10 cellular contexts compared by ENCODE assay signal in the genomic region with DNA sequence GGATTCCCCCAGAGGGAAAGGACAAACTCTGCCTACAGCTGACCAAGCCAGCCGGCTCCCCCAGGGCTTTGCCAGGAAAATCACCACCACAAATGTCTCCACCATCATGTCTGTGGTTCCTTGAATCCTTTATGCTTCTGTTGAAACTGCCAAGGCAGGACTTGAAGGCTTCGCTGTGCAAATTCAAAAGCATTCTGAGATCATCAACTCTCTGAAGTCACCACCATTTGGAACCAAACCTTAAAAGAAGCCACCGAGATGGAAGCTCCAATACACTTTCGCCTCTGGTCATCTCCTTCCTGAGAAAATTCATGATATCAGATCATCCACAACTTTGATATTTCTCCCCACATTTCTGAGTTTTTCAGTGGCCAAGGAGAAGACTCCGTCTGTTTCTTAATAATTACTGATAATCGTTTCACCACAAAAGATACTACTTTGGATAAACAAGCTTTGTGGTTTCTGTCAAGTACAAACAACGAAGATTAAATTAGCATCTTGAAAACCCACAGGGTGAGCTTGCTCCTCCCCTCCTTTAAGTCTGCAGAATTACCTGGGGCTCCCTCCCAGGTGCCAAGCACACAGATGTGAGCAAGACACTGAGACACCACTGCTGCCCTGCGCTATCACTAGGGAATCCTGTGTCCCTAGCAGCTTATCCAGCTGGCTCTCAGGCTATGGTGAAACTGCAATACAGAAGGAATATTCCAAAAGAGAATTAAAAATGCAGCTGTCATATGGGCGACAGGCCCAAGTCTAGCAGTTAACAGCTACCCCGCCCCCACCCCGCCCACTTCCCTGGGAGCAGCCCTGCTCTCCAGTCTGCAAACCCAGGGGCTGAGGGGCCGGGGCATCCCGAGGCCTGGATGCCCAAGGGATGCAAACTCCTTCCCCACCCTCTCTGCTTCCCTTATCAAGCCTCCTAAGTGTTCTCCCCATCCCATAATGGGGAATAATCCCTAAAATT.
A peak's percentile ranks its signal among the peaks of the same experiment; 100 is the strongest.
DNase-seq lines count a peak whose midpoint lies in the region; ATAC-seq and TF ChIP-seq lines count a peak whose summit lies in the region.
"Had no signal": no experiment of that assay in that cellular context is flagged by ENCODE, and none has a peak within 500 bp of the region (broad histone marks: within the 10 kb centered on the region; RNA-seq: fewer than 3 reads in every experiment).

No MANE protein-coding gene starts in this region.

- H3K27ac Mint-ChIP-seq in activated CD4-positive, alpha-beta T cell treated with anti-CD3 and anti-CD28 coated beads, Interleukin-2, amount 10 ng/mL, durations not matched to agents 7 days and 5 days = peak overlapping the region; percentile 70

- no peak overlapping the region for H3K4me2 ChIP-seq in osteoblast (ENCODE audit: insufficient read depth, low read length)

- H3K9me3 ChIP-seq in left ventricle myocardium inferior (replicated peaks) = no peaks in the 10 kb centered on the region
- no peaks in the 10 kb centered on the region for H3K9me3 ChIP-seq in osteoblast (ENCODE audit: low read depth, low read length)
- H3K9me3 ChIP-seq: adrenal gland had no signal

- peaks cover 20% of the 10 kb centered on the region for H3K4me1 ChIP-seq in left ventricle myocardium inferior
- peaks cover 9% of the 10 kb centered on the region for H3K4me1 ChIP-seq in osteoblast (ENCODE audit: insufficient read depth, low read length)

- no peaks in the 10 kb centered on the region for H4K20me1 ChIP-seq in osteoblast (ENCODE audit: insufficient read depth, low read length)

- no peak for TF ChIP-seq CTCF in left ventricle myocardium inferior (IDR thresholded peaks at IDR 0.05; ENCODE audit: borderline replicate concordance)
- TF ChIP-seq CTCF in osteoblast (IDR thresholded peaks at IDR 0.05; ENCODE audit: extremely low read depth, low read depth, low read length) = no peak

- no peaks in the 10 kb centered on the region for H3K36me3 ChIP-seq in left ventricle myocardium inferior
- H3K36me3 ChIP-seq in osteoblast (ENCODE audit: insufficient read depth, low read length) = no peaks in the 10 kb centered on the region
- H3K36me3 ChIP-seq: adrenal gland had no signal

- H3K27ac ChIP-seq in left ventricle myocardium inferior (replicated peaks) (peak overlapping the region; percentile 80), temporal lobe (ENCODE audit: low read depth, low read length) (peak overlapping the region; percentile 45), osteoblast (ENCODE audit: low read depth, low read length) (no peak overlapping the region)

- peaks cover 46% of the 10 kb centered on the region for H3K4me1 Mint-ChIP-seq in activated CD4-positive, alpha-beta T cell treated with anti-CD3 and anti-CD28 coated beads, Interleukin-2, amount 10 ng/mL, durations not matched to agents 7 days and 5 days

- H3K27me3 Mint-ChIP-seq in activated CD4-positive, alpha-beta T cell treated with anti-CD3 and anti-CD28 coated beads, Interleukin-2, amount 10 ng/mL, durations not matched to agents 7 days and 5 days = no peaks in the 10 kb centered on the region

- no peak overlapping the region for H2AFZ ChIP-seq in osteoblast (ENCODE audit: low read length)

- CTCF ChIA-PET in activated CD4-positive, alpha-beta T cell treated with anti-CD3 and anti-CD28 coated beads, Interleukin-2, amount 10 ng/mL, durations not matched to agents 7 days and 5 days (lab: Charles Lee) = interaction anchor here (1.4 kb wide), 1 partner anchor 27 kb away, joined by 3 read pairs; no protein-coding TSS in a partner anchor

- H3K27me3 ChIP-seq in left ventricle myocardium inferior (ENCODE audit: low read depth) (no peaks in the 10 kb centered on the region), osteoblast (ENCODE audit: insufficient read depth, low read length) (no peaks in the 10 kb centered on the region)
- H3K27me3 ChIP-seq: adrenal gland had no signal

- H3K9me3 Mint-ChIP-seq in activated CD4-positive, alpha-beta T cell treated with anti-CD3 and anti-CD28 coated beads, Interleukin-2, amount 10 ng/mL, durations not matched to agents 7 days and 5 days = no peaks in the 10 kb centered on the region

- H3K4me3 Mint-ChIP-seq in activated CD4-positive, alpha-beta T cell treated with anti-CD3 and anti-CD28 coated beads, Interleukin-2, amount 10 ng/mL, durations not matched to agents 7 days and 5 days = peak overlapping the region; percentile 6

- intact Hi-C loops in left ventricle myocardium inferior (cut with micrococcal nuclease) = loop anchor here (10.0 kb wide), 1 partner anchor 125 kb away; a partner anchor contains a TSS

- H3K4me3 ChIP-seq in left ventricle myocardium inferior (no peak overlapping the region), osteoblast (ENCODE audit: insufficient read depth, low read length) (no peak overlapping the region)
- H3K4me3 ChIP-seq: adrenal gland had no signal

- no peaks in the 10 kb centered on the region for H3K36me3 Mint-ChIP-seq in activated CD4-positive, alpha-beta T cell treated with anti-CD3 and anti-CD28 coated beads, Interleukin-2, amount 10 ng/mL, durations not matched to agents 7 days and 5 days (ENCODE audit: low read depth)

- H3K79me2 ChIP-seq in osteoblast (ENCODE audit: insufficient read depth, low read length) = no peaks in the 10 kb centered on the region

- no peak for ATAC-seq in HG03460 (IDR thresholded peaks at IDR 0.05; ENCODE audit: unreplicated experiment)

- peak; percentile 20 for DNase-seq in activated CD4-positive, alpha-beta T cell treated with anti-CD3 and anti-CD28 coated beads, Interleukin-2, amount 10 ng/mL, durations not matched to agents 7 days and 5 days
- no peak for DNase-seq in activated CD4-positive, alpha-beta T cell treated with anti-CD3 and anti-CD28 coated beads for 1 hour
- DNase-seq in T-helper 1 cell (peak in 3 of 5 donors; percentile 13 to 32 (median 25)), left ventricle myocardium inferior (peak; percentile 69), osteoblast (ENCODE audit: insufficient read length, low spot score, missing footprints) (no peak), NCI-H2029 treated with DMSO at 0.1 percent for 48 hours (lab: John Stamatoyannopoulos, UW) (no peak)
- DNase-seq: NCI-H187 had no signal

- POLR2A ChIA-PET in activated CD4-positive, alpha-beta T cell treated with anti-CD3 and anti-CD28 coated beads, Interleukin-2, amount 10 ng/mL, durations not matched to agents 7 days and 5 days (lab: Charles Lee) = no interaction called here

Comparison
In these comparisons a context has a peak if more than half of its experiments do, and no peak if none do; other contexts are left out.
1. DNase-seq: peak in activated CD4-positive, alpha-beta T cell treated with anti-CD3 and anti-CD28 coated beads, Interleukin-2, amount 10 ng/mL, durations not matched to agents 7 days and 5 days (single experiment), T-helper 1 cell (3 of 5) and left ventricle myocardium inferior (single experiment); none in activated CD4-positive, alpha-beta T cell treated with anti-CD3 and anti-CD28 coated beads for 1 hour (single experiment), osteoblast (single experiment) and NCI-H2029 treated with DMSO at 0.1 percent for 48 hours (single experiment).